In genomic region chr14:21302013-21302857, GRCh38 we compare ENCODE assay signal across 19 cellular contexts. TPM values are rescaled to one million over a fixed set of nuclear protein-coding genes. Genes with fewer than 3 reads are reported as not detected.
DNase-seq lines count a peak whose midpoint lies in the region; ATAC-seq and TF ChIP-seq lines count a peak whose summit lies in the region.
"Had no signal": no experiment of that assay in that cellular context is flagged by ENCODE, and none has a peak within 500 bp of the region (broad histone marks: within the 10 kb centered on the region; RNA-seq: fewer than 3 reads in every experiment).

No MANE protein-coding gene starts in this region.

- H3K36me3 ChIP-seq in GM23338 (ENCODE audit: insufficient read depth) (no peaks in the 10 kb centered on the region), transverse colon (no peaks in the 10 kb centered on the region), mammary epithelial cell (ENCODE audit: insufficient read depth, low read length) (no peaks in the 10 kb centered on the region)
- H3K36me3 ChIP-seq: HAP-1, SJCRH30 had no signal

- no peaks in the 10 kb centered on the region for H3K9me2 ChIP-seq in GM23338 (ENCODE audit: insufficient read depth)

- 0 out of 2 replicates have a peak, but pooled peaks cover 7% of the 10 kb centered on the region for H3F3A ChIP-seq in GM23338 (replicated peaks; ENCODE audit: low read depth)

- DNase-seq in GM23338 (ENCODE audit: low spot score), result no peak
- DNase-seq in NB4 (ENCODE audit: low read depth), result peak; percentile 27
- peak; percentile 18 for DNase-seq in germinal center (ENCODE audit: low spot score)
- no peak for DNase-seq in transverse colon
- DNase-seq in activated CD4-positive, alpha-beta T cell treated with anti-CD3 and anti-CD28 coated beads for 36 hours, result no peak
- no peak for DNase-seq in mammary epithelial cell
- no peak for DNase-seq in activated CD4-positive, alpha-beta T cell treated with anti-CD3 and anti-CD28 coated beads for 4 hours
- DNase-seq: C1 segment of cervical spinal cord, EL, NCI-H1105, NCI-H187 treated with DMSO at 0.1 percent for 48 hours, NCI-H2171, NCI-H446 treated with DMSO at 0.1 percent for 48 hours, SJCRH30, SW 1271 had no signal

- TF ChIP-seq CTCF in GM23338 (conservative IDR thresholded peaks at IDR 0.05; ENCODE audit: low read depth in 2 of 2), result no peak
- no peak for TF ChIP-seq CTCF in NB4 (IDR thresholded peaks at IDR 0.05; ENCODE audit: low read depth, low read length)
- no peak for TF ChIP-seq CTCF in transverse colon (IDR thresholded peaks at IDR 0.05)
- no peak for TF ChIP-seq CTCF in mammary epithelial cell (conservative IDR thresholded peaks at IDR 0.05 in 1 of 2, IDR thresholded peaks at IDR 0.05 in 1 of 2; ENCODE audit: extremely low read depth in 1 of 2, insufficient read depth in 1 of 2, low read depth in 1 of 2, low read length in 2 of 2)

- no peak overlapping the region for H3K4me3 ChIP-seq in GM23338
- no peak overlapping the region for H3K4me3 ChIP-seq in NB4 (ENCODE audit: low read depth, low read length)
- H3K4me3 ChIP-seq in transverse colon, result no peak overlapping the region
- no peak overlapping the region for H3K4me3 ChIP-seq in mammary epithelial cell (replicated peaks in 1 of 3; ENCODE audit: insufficient read depth in 1 of 3, low read depth in 2 of 3, low read length in 3 of 3)
- H3K4me3 ChIP-seq: HAP-1, SJCRH30 had no signal

- intact Hi-C loops in transverse colon (cut with DNase I; ENCODE audit: low total_unique reads) (no loop called here), mammary epithelial cell (cut with micrococcal nuclease) (no loop called here)
- intact Hi-C loops in activated CD4-positive, alpha-beta T cell treated with anti-CD3 and anti-CD28 coated beads for 36 hours (cut with DNase I, micrococcal nuclease), result no loop called here

- no peak overlapping the region for H3K27ac ChIP-seq in GM23338 (ENCODE audit: low read depth)
- H3K27ac ChIP-seq in transverse colon, result no peak overlapping the region
- H3K27ac ChIP-seq in mammary epithelial cell (ENCODE audit: insufficient read depth, low read depth, low read length), result no peak overlapping the region
- H3K27ac ChIP-seq: RWPE1, SJCRH30 had no signal

- H3K27me3 Mint-ChIP-seq in GM23338 (ENCODE audit: insufficient read depth, low read depth, poor library complexity), result no peaks in the 10 kb centered on the region
- peaks cover 12% of the 10 kb centered on the region for H3K27me3 Mint-ChIP-seq in activated CD4-positive, alpha-beta T cell treated with anti-CD3 and anti-CD28 coated beads for 36 hours

- H3K27me3 ChIP-seq in GM23338 (ENCODE audit: insufficient read depth) (peaks cover 10% of the 10 kb centered on the region; the same call in 1 of the 2 replicates), transverse colon (peaks cover 10% of the 10 kb centered on the region), mammary epithelial cell (ENCODE audit: insufficient read depth, low read length) (no peaks in the 10 kb centered on the region)
- H3K27me3 ChIP-seq: SJCRH30 had no signal

- H3K9me3 ChIP-seq in transverse colon (no peaks in the 10 kb centered on the region), mammary epithelial cell (replicated peaks; ENCODE audit: insufficient read depth, low read length) (no peaks in the 10 kb centered on the region)
- H3K9me3 ChIP-seq: HAP-1, SJCRH30 had no signal

- H3K4me1 Mint-ChIP-seq in GM23338, result peaks cover 5% of the 10 kb centered on the region; the same call in 2 of the 3 replicates
- H3K4me1 Mint-ChIP-seq in activated CD4-positive, alpha-beta T cell treated with anti-CD3 and anti-CD28 coated beads for 36 hours, result no peaks in the 10 kb centered on the region

- no peak overlapping the region for H3K9ac ChIP-seq in mammary epithelial cell (ENCODE audit: insufficient read depth, low read length)

- H3K9me3 Mint-ChIP-seq in GM23338, result no peaks in the 10 kb centered on the region
- H3K9me3 Mint-ChIP-seq in activated CD4-positive, alpha-beta T cell treated with anti-CD3 and anti-CD28 coated beads for 36 hours (ENCODE audit: low read depth), result no peaks in the 10 kb centered on the region

- dilution Hi-C loops in mammary epithelial cell (cut with HindIII; ENCODE audit: low sequenced_read_pairs), result no loop called here

- H3K79me2 ChIP-seq in GM23338 (replicated peaks; ENCODE audit: insufficient read depth) (no peaks in the 10 kb centered on the region), mammary epithelial cell (ENCODE audit: insufficient read depth, low read length) (no peaks in the 10 kb centered on the region)

- WGBS in transverse colon (ENCODE audit: low coverage in 1 of 2), 2 donors, result 69 to 71% methylated on average over 7 to 8 of the region's 8 CpGs
- WGBS in mammary epithelial cell (ENCODE audit: low coverage, missing lambda C conversion rate), result 72% methylated on average over 8 of the region's 8 CpGs

- H3K4me3 Mint-ChIP-seq in GM23338, result no peak overlapping the region
- no peak overlapping the region for H3K4me3 Mint-ChIP-seq in activated CD4-positive, alpha-beta T cell treated with anti-CD3 and anti-CD28 coated beads for 36 hours

- peak overlapping the region; percentile 44 for H2AFZ ChIP-seq in GM23338
- no peak overlapping the region for H2AFZ ChIP-seq in mammary epithelial cell (ENCODE audit: low read depth, low read length)

- in situ Hi-C loops in transverse colon (cut with MboI; ENCODE audit: low pct_ligation_motif_present in 1 of 4, low pct_unique_long_range_greater_than_20kb in 1 of 4, low sequenced_read_pairs in 3 of 4) (no loop called here), mammary epithelial cell (cut with MboI; ENCODE audit: low sequenced_read_pairs in 2 of 2) (no loop called here)

- ATAC-seq in GM23338, result no peak
- no peak for ATAC-seq in activated CD4-positive, alpha-beta T cell treated with anti-CD3 and anti-CD28 coated beads for 36 hours

- POLR2A ChIA-PET in activated CD4-positive, alpha-beta T cell treated with anti-CD3 and anti-CD28 coated beads for 36 hours (lab: Charles Lee), result no interaction called here

- peaks cover 12% of the 10 kb centered on the region; the same call in 1 of the 2 replicates for H3K4me1 ChIP-seq in GM23338 (ENCODE audit: insufficient read depth)
- peaks cover 4 to 6% (median 6%) of the 10 kb centered on the region in 4 donors for H3K4me1 ChIP-seq in transverse colon
- H3K4me1 ChIP-seq in mammary epithelial cell (ENCODE audit: insufficient read depth, low read length), result peaks cover 2% of the 10 kb centered on the region
- H3K4me1 ChIP-seq: SJCRH30 had no signal

- no TSS peak for BruUV-seq in mammary epithelial cell (replicated peaks; lab: Mats Ljungman, UMichigan)

- no peak overlapping the region for H3K27ac Mint-ChIP-seq in GM23338
- no peak overlapping the region for H3K27ac Mint-ChIP-seq in activated CD4-positive, alpha-beta T cell treated with anti-CD3 and anti-CD28 coated beads for 36 hours

- H3K4me2 ChIP-seq in GM23338 (no peak overlapping the region), mammary epithelial cell (ENCODE audit: insufficient read depth, low read depth, low read length) (no peak overlapping the region)

- TF ChIP-seq POLR2A in NB4 (IDR thresholded peaks at IDR 0.05; ENCODE audit: extremely low read depth, insufficient read length) (no peak), transverse colon (IDR thresholded peaks at IDR 0.05) (no peak)

- H4K20me1 ChIP-seq in GM23338 (replicated peaks; ENCODE audit: insufficient read depth) (no peaks in the 10 kb centered on the region), mammary epithelial cell (ENCODE audit: insufficient read depth, low read length) (no peaks in the 10 kb centered on the region)

- H3K36me3 Mint-ChIP-seq in GM23338 (ENCODE audit: low read depth), result no peaks in the 10 kb centered on the region
- H3K36me3 Mint-ChIP-seq in activated CD4-positive, alpha-beta T cell treated with anti-CD3 and anti-CD28 coated beads for 36 hours (ENCODE audit: low read depth), result no peaks in the 10 kb centered on the region

- no peak for TF ChIP-seq EP300 in transverse colon (IDR thresholded peaks at IDR 0.05; ENCODE audit: low read depth)

- CTCF ChIA-PET in activated CD4-positive, alpha-beta T cell treated with anti-CD3 and anti-CD28 coated beads for 36 hours (lab: Charles Lee), result no interaction called here
- CTCF ChIA-PET in mammary epithelial cell (lab: Charles Lee; ENCODE audit: low non-redundant PET), result no interaction called here

TF ChIP-seq in GM23338, 12 proteins besides CTCF, POLR2A, EP300 and RAD21 (continues in another document):
- TF ChIP-seq ZNF114 (CRISPR knock-in tag; IDR thresholded peaks at IDR 0.05) (no peak), STAT1 (IDR thresholded peaks at IDR 0.05; ENCODE audit: unreplicated experiment) (no peak), EZH2phosphoT487 (IDR thresholded peaks at IDR 0.05; ENCODE audit: unreplicated experiment) (no peak), ETS1 (IDR thresholded peaks at IDR 0.05) (no peak), EZH2 (IDR thresholded peaks at IDR 0.05; ENCODE audit: low read depth, unreplicated experiment) (no peak)

RNA-seq across cellular contexts. Expression of gene RPGRIP1, which starts 22.4 kb away (rescaled TPM):
- total RNA-seq in GM23338 (2014; rRNA removed; shearing (Covaris generic)), result 0.93 and 1.6 TPM in 2 replicates
- polyA plus RNA-seq in GM23338 (2016; fragmentation: Nextera tagmentation; extraction: Ambion mirVana), result 0.24 and 0.26 TPM in 2 replicates
- total RNA-seq in transverse colon, result under 1 TPM in 2 of 4 donors, not detected in 2; 0.27 to 0.48 TPM
- total RNA-seq in activated CD4-positive, alpha-beta T cell treated with anti-CD3 and anti-CD28 coated beads for 36 hours, result under 1 TPM; 0.14 to 0.21 TPM
- total RNA-seq in mammary epithelial cell, result under 1 TPM in 1 of 2 donors, not detected in 1; under 0.01 TPM
- not detected for polyA plus RNA-seq in mammary epithelial cell
- polyA minus RNA-seq in mammary epithelial cell, result not detected
- total RNA-seq: M059J, SJCRH30 had no signal
- polyA plus RNA-seq: AG04450 had no signal

RNA-seq across cellular contexts. Expression of gene HNRNPC, which starts 33.0 kb away (rescaled TPM):
- 1,259 and 1,323 TPM in 2 replicates for total RNA-seq in GM23338 (2014; rRNA removed; shearing (Covaris generic))
- polyA plus RNA-seq in GM23338 (2016; fragmentation: Nextera tagmentation; extraction: Ambion mirVana) (1,257 and 1,296 TPM in 2 replicates), mammary epithelial cell (484 TPM)
- total RNA-seq in transverse colon (100 to 1,000 TPM; 192 to 343 (median 212) TPM), mammary epithelial cell (100 to 1,000 TPM; 471 to 576 TPM)
- total RNA-seq in activated CD4-positive, alpha-beta T cell treated with anti-CD3 and anti-CD28 coated beads for 36 hours, result 1,000 to 10,000 TPM; 1,155 to 1,665 TPM
- polyA minus RNA-seq in mammary epithelial cell, result 552 TPM

Comparison
In these comparisons a context has a peak if more than half of its experiments do, and no peak if none do; other contexts are left out.
1. DNase-seq: peak in NB4 (single experiment) and germinal center (single experiment); none in GM23338 (single experiment), transverse colon (single experiment), activated CD4-positive, alpha-beta T cell treated with anti-CD3 and anti-CD28 coated beads for 36 hours (single experiment), mammary epithelial cell (single experiment) and activated CD4-positive, alpha-beta T cell treated with anti-CD3 and anti-CD28 coated beads for 4 hours (0 of 2).